In the genomic region with DNA sequence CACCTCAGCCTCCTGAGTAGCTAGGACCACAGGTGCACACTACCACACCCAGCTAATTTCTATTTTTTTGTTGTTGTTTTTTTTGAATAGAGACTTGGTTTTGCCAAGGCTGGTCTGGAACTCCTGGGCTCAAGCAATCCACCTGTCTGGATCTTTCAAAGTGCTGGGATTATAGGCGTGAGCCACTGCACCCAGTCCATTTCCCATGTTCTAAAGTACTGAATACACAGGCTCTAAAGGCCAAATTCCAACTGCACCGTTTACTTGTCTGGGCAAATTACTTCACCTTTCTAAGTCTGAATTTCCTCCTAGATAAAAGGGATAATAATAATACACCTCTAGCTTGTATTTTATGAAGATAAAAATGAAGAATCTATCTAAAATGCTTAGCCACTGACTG, we compare ENCODE assay signal across 21 cellular contexts. TPM values are rescaled to one million over a fixed set of nuclear protein-coding genes. Genes with fewer than 3 reads are reported as not detected.
A peak's percentile ranks its signal among the peaks of the same experiment; 100 is the strongest.
DNase-seq lines count a peak whose midpoint lies in the region; ATAC-seq, FAIRE-seq and TF ChIP-seq lines count a peak whose summit lies in the region.
"Had no signal": no experiment of that assay in that cellular context is flagged by ENCODE, and none has a peak within 500 bp of the region (broad histone marks: within the 10 kb centered on the region; RNA-seq: fewer than 3 reads in every experiment).

No MANE protein-coding gene starts in this region.

- no peaks in the 10 kb centered on the region for H3K9me3 Mint-ChIP-seq in GM23338
- H3K9me3 Mint-ChIP-seq in activated T-helper 2 cell treated with anti-CD3 and anti-CD28 coated beads, Interferon-gamma antibody, Interleukin-2, Interleukin-4, amounts not matched to agents 10 μg/mL and 5 μg/mL and 100 μg/mL, durations not matched to agents 14 hours and 24 hours and 36 hours = no peaks in the 10 kb centered on the region
- H3K9me3 Mint-ChIP-seq: CD4-positive, CD25-positive, alpha-beta regulatory T cell; CD8-positive, alpha-beta memory T cell; HFFc6 had no signal

- H3K27me3 ChIP-seq in GM23338 (ENCODE audit: insufficient read depth) = no peaks in the 10 kb centered on the region
- no peaks in the 10 kb centered on the region for H3K27me3 ChIP-seq in HepG2 (ENCODE audit: control insufficient read depth in 1 of 2, insufficient read depth in 2 of 2, low read length in 2 of 2)
- no peaks in the 10 kb centered on the region for H3K27me3 ChIP-seq in breast epithelium
- H3K27me3 ChIP-seq: BE2C had no signal

- H3K4me3 ChIP-seq in GM23338 = no peak overlapping the region
- no peak overlapping the region for H3K4me3 ChIP-seq in SK-N-MC
- no peak overlapping the region for H3K4me3 ChIP-seq in HepG2 (replicated peaks in 1 of 3; ENCODE audit: insufficient read depth in 1 of 3, low read depth in 2 of 3, low read length in 3 of 3)
- H3K4me3 ChIP-seq in mucosa of descending colon = no peak overlapping the region
- H3K4me3 ChIP-seq in breast epithelium = no peak overlapping the region
- H3K4me3 ChIP-seq: GM12878 had no signal

- H3K36me3 ChIP-seq in GM23338 (ENCODE audit: insufficient read depth) (no peaks in the 10 kb centered on the region), SK-N-MC (ENCODE audit: insufficient read depth, low read length) (peaks cover 12% of the 10 kb centered on the region; the same call in 1 of the 2 replicates), HepG2 (replicated peaks in 1 of 2; ENCODE audit: control insufficient read depth in 1 of 2, insufficient read depth in 2 of 2, low read length in 2 of 2) (peaks cover 4 to 16% of the 10 kb centered on the region in 2 experiments; a peak in 3 of 5 replicates), mucosa of descending colon (ENCODE audit: low read depth) (no peaks in the 10 kb centered on the region), breast epithelium (no peaks in the 10 kb centered on the region)
- H3K36me3 ChIP-seq: BE2C had no signal

- no TSS peak for BruUV-seq in HepG2 (replicated peaks; lab: Mats Ljungman, UMichigan)

- TF ChIP-seq CTCF in GM23338 (conservative IDR thresholded peaks at IDR 0.05; ENCODE audit: low read depth in 2 of 2) (no peak), HepG2 (CRISPR knock-in tag; IDR thresholded peaks at IDR 0.05) (no peak), mucosa of descending colon (IDR thresholded peaks at IDR 0.05) (no peak), breast epithelium (IDR thresholded peaks at IDR 0.05) (no peak)

- no peaks in the 10 kb centered on the region for H3K27me3 Mint-ChIP-seq in GM23338 (ENCODE audit: insufficient read depth, low read depth, poor library complexity)
- no peaks in the 10 kb centered on the region for H3K27me3 Mint-ChIP-seq in activated T-helper 2 cell treated with anti-CD3 and anti-CD28 coated beads, Interferon-gamma antibody, Interleukin-2, Interleukin-4, amounts not matched to agents 10 μg/mL and 5 μg/mL and 100 μg/mL, durations not matched to agents 14 hours and 24 hours and 36 hours (ENCODE audit: low read depth)

- TF ChIP-seq EP300 in HepG2 (IDR thresholded peaks at IDR 0.05; ENCODE audit: low read depth in 2 of 2, low read length in 2 of 2) = no peak
- no peak for TF ChIP-seq EP300 in HepG2 (CRISPR knock-in tag; IDR thresholded peaks at IDR 0.05; ENCODE audit: borderline replicate concordance)

- no peaks in the 10 kb centered on the region for H3K36me3 Mint-ChIP-seq in GM23338 (ENCODE audit: low read depth)
- H3K36me3 Mint-ChIP-seq in activated T-helper 2 cell treated with anti-CD3 and anti-CD28 coated beads, Interferon-gamma antibody, Interleukin-2, Interleukin-4, amounts not matched to agents 10 μg/mL and 5 μg/mL and 100 μg/mL, durations not matched to agents 14 hours and 24 hours and 36 hours (ENCODE audit: low read depth) = no peaks in the 10 kb centered on the region
- H3K36me3 Mint-ChIP-seq: CD4-positive, CD25-positive, alpha-beta regulatory T cell had no signal

- H3K27ac Mint-ChIP-seq in GM23338 = peak overlapping the region; percentile 39; the same call in 1 of the 2 replicates
- H3K27ac Mint-ChIP-seq in activated T-helper 2 cell treated with anti-CD3 and anti-CD28 coated beads, Interferon-gamma antibody, Interleukin-2, Interleukin-4, amounts not matched to agents 10 μg/mL and 5 μg/mL and 100 μg/mL, durations not matched to agents 14 hours and 24 hours and 36 hours = no peak overlapping the region
- H3K27ac Mint-ChIP-seq: CD4-positive, CD25-positive, alpha-beta regulatory T cell; CD8-positive, alpha-beta memory T cell; HFFc6 had no signal

- H3K27ac ChIP-seq in GM23338 (ENCODE audit: low read depth) = no peak overlapping the region
- H3K27ac ChIP-seq in SK-N-MC = peak overlapping the region; percentile 86; the same call in 1 of the 2 replicates
- no peak overlapping the region for H3K27ac ChIP-seq in HepG2 (ENCODE audit: extremely low read length, insufficient read depth, low read length)
- no peak overlapping the region for H3K27ac ChIP-seq in breast epithelium

- ATAC-seq in GM23338 (no peak), HepG2 (peak; percentile 73), mucosa of descending colon (peak; percentile 82), GM21619 (IDR thresholded peaks at IDR 0.05; ENCODE audit: unreplicated experiment) (no peak)
- ATAC-seq: GM12878, HCT116 had no signal

- WGBS in HepG2 (ENCODE audit: low lambda C conversion rate) = 38% methylated on average over 2 of the region's 2 CpGs

- H3K9ac ChIP-seq in SK-N-MC (ENCODE audit: insufficient read length) (no peak overlapping the region), HepG2 (ENCODE audit: insufficient read depth, low read depth, low read length) (no peak overlapping the region)

- CTCF ChIA-PET in HepG2 (lab: Yijun Ruan, JAX; ENCODE audit: low intra/inter-chr PET ratio, low total read pairs) = no interaction called here

- no peak overlapping the region for H3K4me2 ChIP-seq in GM23338
- no peak overlapping the region for H3K4me2 ChIP-seq in HepG2 (ENCODE audit: low read depth, low read length)

- POLR2A ChIA-PET in HepG2 (lab: Yijun Ruan, JAX) = no interaction called here

- peaks cover 25% of the 10 kb centered on the region for H3K4me1 Mint-ChIP-seq in GM23338
- no peaks in the 10 kb centered on the region for H3K4me1 Mint-ChIP-seq in activated T-helper 2 cell treated with anti-CD3 and anti-CD28 coated beads, Interferon-gamma antibody, Interleukin-2, Interleukin-4, amounts not matched to agents 10 μg/mL and 5 μg/mL and 100 μg/mL, durations not matched to agents 14 hours and 24 hours and 36 hours (ENCODE audit: low read depth)
- H3K4me1 Mint-ChIP-seq: CD4-positive, CD25-positive, alpha-beta regulatory T cell; CD8-positive, alpha-beta memory T cell had no signal

- no peaks in the 10 kb centered on the region for H3K9me2 ChIP-seq in GM23338 (ENCODE audit: insufficient read depth)

- H2AFZ ChIP-seq in GM23338 = no peak overlapping the region
- H2AFZ ChIP-seq in HepG2 (ENCODE audit: low read length) = no peak overlapping the region

- H3K79me2 ChIP-seq in GM23338 (replicated peaks; ENCODE audit: insufficient read depth) = no peaks in the 10 kb centered on the region
- H3K79me2 ChIP-seq in HepG2 (ENCODE audit: insufficient read depth, low read length) = no peaks in the 10 kb centered on the region

- DNase-seq in GM23338 (ENCODE audit: low spot score) = no peak
- no peak for DNase-seq in SK-N-MC (ENCODE audit: low read depth, low spot score)
- DNase-seq in HepG2 (ENCODE audit: low spot score) = peak; percentile 27
- DNase-seq in mucosa of descending colon = peak in 1 of 3 donors; percentile 42
- DNase-seq in breast epithelium (ENCODE audit: low spot score in 2 of 2) = no peak
- DNase-seq in activated T-helper 2 cell treated with anti-CD3 and anti-CD28 coated beads, Interferon-gamma antibody, Interleukin-2, Interleukin-4, amounts not matched to agents 10 μg/mL and 5 μg/mL and 100 μg/mL, durations not matched to agents 14 hours and 24 hours and 36 hours (ENCODE audit: low spot score) = no peak
- DNase-seq: BE2C; C1 segment of cervical spinal cord; CD4-positive, CD25-positive, alpha-beta regulatory T cell; CD8-positive, alpha-beta memory T cell; COR-L47; DMS 273 treated with DMSO at 0.1 percent for 48 hours; DMS53; DND-41; EL; GOT3; H7; HFFc6 had no signal

- H3K4me1 ChIP-seq in GM23338 (ENCODE audit: insufficient read depth) = peaks cover 7% of the 10 kb centered on the region
- H3K4me1 ChIP-seq in HepG2 (ENCODE audit: insufficient read depth, low read length) = peaks cover 15% of the 10 kb centered on the region
- no peaks in the 10 kb centered on the region for H3K4me1 ChIP-seq in mucosa of descending colon (ENCODE audit: low read depth)
- H3K4me1 ChIP-seq in breast epithelium = no peaks in the 10 kb centered on the region

- H4K20me1 ChIP-seq in GM23338 (replicated peaks; ENCODE audit: insufficient read depth) (no peaks in the 10 kb centered on the region), HepG2 (ENCODE audit: insufficient read depth, low read length) (no peaks in the 10 kb centered on the region)

- no peaks in the 10 kb centered on the region for H3F3A ChIP-seq in GM23338 (replicated peaks; ENCODE audit: low read depth)

- TF ChIP-seq RAD21 in HepG2 (CRISPR knock-in tag; IDR thresholded peaks at IDR 0.05) = no peak

- TF ChIP-seq POLR2A in HepG2 (IDR thresholded peaks at IDR 0.05; ENCODE audit: insufficient read depth in 1 of 2, low read depth in 2 of 2, low read length in 2 of 2) (no peak), breast epithelium (IDR thresholded peaks at IDR 0.05) (no peak)

- intact Hi-C loops in HepG2 (cut with micrococcal nuclease; ENCODE audit: unreplicated experiment) (no loop called here), mucosa of descending colon (cut with DNase I, micrococcal nuclease) (no loop called here), breast epithelium (cut with DNase I; ENCODE audit: low total_unique reads) (no loop called here)
- intact Hi-C loops in activated T-helper 2 cell treated with anti-CD3 and anti-CD28 coated beads, Interferon-gamma antibody, Interleukin-2, Interleukin-4, amounts not matched to agents 10 μg/mL and 5 μg/mL and 100 μg/mL, durations not matched to agents 14 hours and 24 hours and 36 hours (cut with micrococcal nuclease) = no loop called here

- in situ Hi-C loops in HepG2 (cut with HindIII; ENCODE audit: extremely low pct_ligation_motif_present, low pct_unique_long_range_greater_than_20kb) = no loop called here

- FAIRE-seq in HepG2 (lab: Jason Lieb, UNC) = no peak
- FAIRE-seq: GM12878 had no signal

- H3K4me3 Mint-ChIP-seq in GM23338 = no peak overlapping the region
- H3K4me3 Mint-ChIP-seq in activated T-helper 2 cell treated with anti-CD3 and anti-CD28 coated beads, Interferon-gamma antibody, Interleukin-2, Interleukin-4, amounts not matched to agents 10 μg/mL and 5 μg/mL and 100 μg/mL, durations not matched to agents 14 hours and 24 hours and 36 hours (ENCODE audit: low read depth) = no peak overlapping the region
- H3K4me3 Mint-ChIP-seq: CD4-positive, CD25-positive, alpha-beta regulatory T cell; CD8-positive, alpha-beta memory T cell; HFFc6 had no signal

- H3K9me3 ChIP-seq in SK-N-MC (ENCODE audit: low read depth, low read length) = no peaks in the 10 kb centered on the region
- H3K9me3 ChIP-seq in HepG2 (ENCODE audit: low read length) = no peaks in the 10 kb centered on the region
- no peaks in the 10 kb centered on the region for H3K9me3 ChIP-seq in mucosa of descending colon
- no peaks in the 10 kb centered on the region for H3K9me3 ChIP-seq in breast epithelium
- H3K9me3 ChIP-seq: BE2C had no signal

RNA-seq across cellular contexts. Expression of gene FRRS1, which starts 39.6 kb away (rescaled TPM):
- total RNA-seq in GM23338 (2014; rRNA removed; shearing (Covaris generic)) = 3.7 and 6.8 TPM in 2 replicates
- polyA plus RNA-seq in GM23338 (2016; fragmentation: Nextera tagmentation; extraction: Ambion mirVana) = 0.09 and 0.34 TPM in 2 replicates
- 12.0 and 23.4 TPM in 2 replicates for total RNA-seq in HepG2 (2016; rRNA removed; fragmentation: Illumina TruSeq; extraction: Trizol)
- total RNA-seq in HepG2 (2016; cell fraction: cytosol; rRNA removed; fragmentation: Illumina TruSeq; extraction: Trizol; ENCODE audit: low read depth) = 3.4 and 3.9 TPM in 2 replicates
- total RNA-seq in HepG2 (2016; cell fraction: insoluble cytoplasmic fraction; rRNA removed; fragmentation: Illumina TruSeq; extraction: Trizol) = 13.7 and 24.0 TPM in 2 replicates
- 3.8 and 5.4 TPM in 2 replicates for total RNA-seq in HepG2 (2016; cell fraction: membrane; rRNA removed; fragmentation: Illumina TruSeq; extraction: Trizol)
- 22.5 and 26.4 TPM in 2 replicates for total RNA-seq in HepG2 (2016; cell fraction: nucleus; rRNA removed; fragmentation: Illumina TruSeq; extraction: Trizol)
- 22.6 and 23.2 TPM in 2 replicates for polyA plus RNA-seq in HepG2 (2011; rRNA removed)
- 11.0 and 18.6 TPM in 2 replicates for polyA plus RNA-seq in HepG2 (2011; cell fraction: cytosol; rRNA removed)
- 12.6 and 15.7 TPM in 2 replicates for polyA plus RNA-seq in HepG2 (2011; cell fraction: nucleus; rRNA removed)
- polyA plus RNA-seq in HepG2 (2012) = 22.8 and 35.9 TPM in 2 replicates
- polyA plus RNA-seq in HepG2 (2016; cell fraction: cytosol; fragmentation: Illumina TruSeq; extraction: Trizol; ENCODE audit: low read depth) = 0.40 and 0.52 TPM in 2 replicates
- 3.2 and 3.6 TPM in 2 replicates for polyA plus RNA-seq in HepG2 (2016; cell fraction: insoluble cytoplasmic fraction; fragmentation: Illumina TruSeq; extraction: Trizol; ENCODE audit: low read depth)
- polyA plus RNA-seq in HepG2 (2016; cell fraction: membrane; fragmentation: Illumina TruSeq; extraction: Trizol; ENCODE audit: low read depth) = 0.48 and 2.5 TPM in 2 replicates
- polyA plus RNA-seq in HepG2 (2016; cell fraction: nucleus; fragmentation: Illumina TruSeq; extraction: Trizol; ENCODE audit: insufficient read depth, low read depth) = 8.7 and 11.7 TPM in 2 replicates
- 11.4 and 80.8 TPM in 2 replicates for polyA minus RNA-seq in HepG2 (2011; rRNA and poly(A)+ RNA removed; ENCODE audit: low replicate concordance)
- polyA minus RNA-seq in HepG2 (2011; cell fraction: cytosol; rRNA and poly(A)+ RNA removed) = 42.1 and 48.8 TPM in 2 replicates
- polyA minus RNA-seq in HepG2 (2011; cell fraction: nucleus; rRNA and poly(A)+ RNA removed) = 48.9 and 62.4 TPM in 2 replicates
- total RNA-seq in mucosa of descending colon = 10 to 100 TPM in 2 of 3 donors, 1 to 10 TPM in 1; 8.4 to 38.0 (median 17.6) TPM
- total RNA-seq in breast epithelium = 10 to 100 TPM; 12.1 to 21.1 (median 12.5) TPM
- 0.85 and 1.2 TPM in 2 replicates for total RNA-seq in activated T-helper 2 cell treated with anti-CD3 and anti-CD28 coated beads, Interferon-gamma antibody, Interleukin-2, Interleukin-4, amounts not matched to agents 10 μg/mL and 5 μg/mL and 100 μg/mL, durations not matched to agents 14 hours and 24 hours and 36 hours
- polyA plus RNA-seq: CD8-positive, alpha-beta memory T cell had no signal

Comparison
In these comparisons a context has a peak if more than half of its experiments do, and no peak if none do; other contexts are left out.
1. ATAC-seq: peak in HepG2 (single experiment) and mucosa of descending colon (single experiment); none in GM23338 (single experiment) and GM21619 (single experiment).